In the genomic region with DNA sequence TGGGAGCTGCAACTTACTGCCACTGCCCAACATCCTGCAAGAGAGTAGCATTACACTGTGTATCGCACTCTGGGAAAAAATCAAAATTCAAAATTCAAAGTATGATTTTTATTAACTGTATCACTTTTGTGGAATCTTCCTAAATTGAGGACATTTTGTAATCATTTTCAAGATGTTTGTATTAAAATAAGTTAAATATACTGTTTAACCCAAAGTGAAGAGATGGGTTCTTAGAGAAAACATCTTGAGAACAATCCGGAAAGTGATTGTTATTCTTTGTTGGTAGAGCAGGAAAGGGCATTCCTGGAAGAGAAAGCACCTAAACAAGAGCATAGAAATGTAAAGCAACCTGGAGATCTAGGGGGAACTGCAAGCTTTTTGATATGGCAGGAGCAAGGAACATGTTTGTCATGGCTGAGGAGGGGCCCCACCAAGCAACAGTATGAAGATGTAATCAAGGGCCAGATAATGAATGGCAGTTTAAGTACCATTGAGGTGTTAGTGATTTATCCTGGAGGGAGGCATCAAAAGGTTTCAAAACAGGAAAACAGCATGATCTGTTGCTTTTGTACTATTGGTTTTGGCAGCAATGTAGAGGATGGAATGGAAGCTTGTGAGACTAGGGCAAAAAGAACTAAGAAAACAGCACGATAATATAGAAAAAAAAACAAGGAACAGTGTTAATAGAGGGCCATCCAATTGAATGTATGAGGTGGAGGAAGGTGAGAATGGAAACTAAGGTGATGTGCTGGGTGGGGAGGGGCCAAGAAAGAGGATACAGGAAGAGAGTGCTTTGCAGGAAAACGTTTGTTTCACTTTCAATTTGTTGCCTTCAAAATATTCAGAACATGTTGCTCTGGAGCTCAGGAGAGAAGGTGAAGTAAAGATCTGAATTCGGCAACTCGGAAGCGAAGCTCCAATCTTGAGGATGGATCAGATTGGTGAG, we compare ENCODE assay signal across 8 cellular contexts. TPM values are rescaled to one million over a fixed set of nuclear protein-coding genes. Genes with fewer than 3 reads are reported as not detected.
DNase-seq lines count a peak whose midpoint lies in the region; ATAC-seq and TF ChIP-seq lines count a peak whose summit lies in the region.

No MANE protein-coding gene starts in this region.

- TF ChIP-seq CTCF in AG10803 (conservative IDR thresholded peaks at IDR 0.05; ENCODE audit: low read length) (no peak), BE2C (IDR thresholded peaks at IDR 0.05; ENCODE audit: low read depth, low read length) (no peak)

- H3K9me3 ChIP-seq in SJCRH30 (replicated peaks) (no peaks in the 10 kb centered on the region), BE2C (no peaks in the 10 kb centered on the region)

- H2AK5ac ChIP-seq in mesendoderm (ENCODE audit: low read length), result no peak overlapping the region

- peak overlapping the region; percentile 93 for H3K27ac Mint-ChIP-seq in central memory CD8-positive, alpha-beta T cell (ENCODE audit: low read depth)

- no peak overlapping the region for H4K8ac ChIP-seq in mesendoderm (ENCODE audit: low read depth, low read length)

- H3K4me1 Mint-ChIP-seq in central memory CD8-positive, alpha-beta T cell, result peaks cover 12% of the 10 kb centered on the region

- peaks cover 6% of the 10 kb centered on the region for H3K36me3 Mint-ChIP-seq in central memory CD8-positive, alpha-beta T cell (ENCODE audit: insufficient read depth)

- H2BK120ac ChIP-seq in mesendoderm (ENCODE audit: low read depth, low read length), result no peak overlapping the region

- no peaks in the 10 kb centered on the region for H3K79me2 ChIP-seq in mesendoderm (ENCODE audit: control insufficient read depth, insufficient read depth, low read length)

- peak overlapping the region; percentile 47 for H3K4me2 ChIP-seq in mesendoderm (ENCODE audit: low read length)

- ATAC-seq in GM18868 (IDR thresholded peaks at IDR 0.05; ENCODE audit: unreplicated experiment) (peak; percentile 86), HG03066 (IDR thresholded peaks at IDR 0.05; ENCODE audit: low read depth, unreplicated experiment) (peak; percentile 91)
- peak; percentile 90 for ATAC-seq in central memory CD8-positive, alpha-beta T cell (replicated peaks; ENCODE audit: extremely low read depth, poor library complexity, severe bottlenecking)

- no peak overlapping the region for H3K4ac ChIP-seq in mesendoderm (ENCODE audit: low read depth, low read length)

- H3K36me3 ChIP-seq in SJCRH30 (no peaks in the 10 kb centered on the region), mesendoderm (ENCODE audit: control insufficient read depth, insufficient read depth, low read length) (no peaks in the 10 kb centered on the region), BE2C (no peaks in the 10 kb centered on the region)

- H3K79me1 ChIP-seq in mesendoderm (ENCODE audit: low read length), result no peaks in the 10 kb centered on the region

- no peak overlapping the region for H2BK15ac ChIP-seq in mesendoderm (replicated peaks; ENCODE audit: low read depth)

- DNase-seq in AG10803 (ENCODE audit: low read depth) (no peak), SJCRH30 (no peak), mesendoderm (peak; percentile 66), NCI-H146 treated with DMSO at 0.1 percent for 48 hours (lab: John Stamatoyannopoulos, UW; ENCODE audit: unreplicated experiment) (no peak), BE2C (no peak)
- no peak for DNase-seq in central memory CD8-positive, alpha-beta T cell (ENCODE audit: low spot score in 2 of 2)

- no peak overlapping the region for H2BK5ac ChIP-seq in mesendoderm (ENCODE audit: low read length)

- H3K56ac ChIP-seq in mesendoderm (ENCODE audit: low read length), result peak overlapping the region; percentile 56

- H3K18ac ChIP-seq in mesendoderm (ENCODE audit: low read length), result no peak overlapping the region

- no peak overlapping the region for H3K23ac ChIP-seq in mesendoderm (ENCODE audit: low read length)

- H3K27me3 Mint-ChIP-seq in central memory CD8-positive, alpha-beta T cell, result peaks cover 10% of the 10 kb centered on the region

- peak overlapping the region; percentile 20 for H3K9ac ChIP-seq in mesendoderm (ENCODE audit: low read length)

- H3K27me3 ChIP-seq in SJCRH30 (no peaks in the 10 kb centered on the region), mesendoderm (ENCODE audit: insufficient read depth, low read length, poor library complexity) (no peaks in the 10 kb centered on the region), BE2C (no peaks in the 10 kb centered on the region)

- no peaks in the 10 kb centered on the region for H3K9me3 Mint-ChIP-seq in central memory CD8-positive, alpha-beta T cell

- no peak overlapping the region for H3K27ac ChIP-seq in SJCRH30
- H3K27ac ChIP-seq in mesendoderm (ENCODE audit: low read depth, low read length), result no peak overlapping the region

- peak overlapping the region; percentile 85 for H3K4me3 Mint-ChIP-seq in central memory CD8-positive, alpha-beta T cell

- no CpG with 5 or more reads among the region's 7 CpGs for WGBS in mesendoderm (ENCODE audit: extremely low coverage, insufficient coverage, low lambda C conversion rate)

- H3K4me1 ChIP-seq in SJCRH30 (no peaks in the 10 kb centered on the region), mesendoderm (ENCODE audit: control insufficient read depth, low read depth, low read length) (peaks cover 5% of the 10 kb centered on the region), BE2C (no peaks in the 10 kb centered on the region; the same call in 1 of the 2 replicates)

- H4K5ac ChIP-seq in mesendoderm (ENCODE audit: low read length), result no peak overlapping the region

- peak overlapping the region; percentile 41 for H3K4me3 ChIP-seq in AG10803 (ENCODE audit: low read length)
- 0 out of 2 replicates have a peak overlapping the region, but pooled peaks have one; percentile 3 for H3K4me3 ChIP-seq in SJCRH30
- H3K4me3 ChIP-seq in mesendoderm (ENCODE audit: low read length), result no peak overlapping the region
- no peak overlapping the region for H3K4me3 ChIP-seq in BE2C (ENCODE audit: low read depth, low read length)

RNA-seq across cellular contexts. Expression of a gene that starts 14.2 kb away (rescaled TPM):
- total RNA-seq in SJCRH30 (2014; rRNA removed; shearing (Covaris generic)), result 23.6 and 25.9 TPM in 2 replicates
- polyA plus RNA-seq in mesendoderm (2013, experiment 1 of 2), result 30.3 TPM
- 32.4 TPM for polyA plus RNA-seq in mesendoderm (2013, experiment 2 of 2)
- polyA plus RNA-seq in BE2C (2012; ENCODE audit: insufficient read depth, insufficient read length, low read depth), result 25.3 TPM

RNA-seq across cellular contexts. Expression of a gene that starts 38.5 kb away (rescaled TPM):
- total RNA-seq in SJCRH30 (2014; rRNA removed; shearing (Covaris generic)), result 8.5 and 9.2 TPM in 2 replicates
- polyA plus RNA-seq in mesendoderm (2013, experiment 1 of 2), result 0.45 TPM
- 0.53 TPM for polyA plus RNA-seq in mesendoderm (2013, experiment 2 of 2)
- polyA plus RNA-seq in BE2C (2012; ENCODE audit: insufficient read depth, insufficient read length, low read depth), result 18.4 TPM

Comparison
In these comparisons a context has a peak if more than half of its experiments do, and no peak if none do; other contexts are left out.
1. H3K4me3 ChIP-seq: peak in AG10803 (single experiment) and SJCRH30 (single experiment); none in mesendoderm (single experiment) and BE2C (single experiment).
2. Peak in every context shown above with its lines, with median percentiles within 50 percentile points of each other: ATAC-seq.